In genomic region chr2:81542119-81542518, GRCh38 we compare ENCODE assay signal across 25 cellular contexts.
"Had no signal": no experiment of that assay in that cellular context is flagged by ENCODE, and none has a peak within 500 bp of the region (broad histone marks: within the 10 kb centered on the region; RNA-seq: fewer than 3 reads in every experiment).

No MANE protein-coding gene starts in this region.

- H3K36me3 ChIP-seq: ascending aorta, cardiac muscle cell, Peyer's patch had no signal

- H3K27me3 ChIP-seq: ascending aorta, body of pancreas, cardiac muscle cell, Peyer's patch had no signal

- H3K27ac ChIP-seq: ascending aorta, body of pancreas, cardiac muscle cell, Peyer's patch had no signal

- H3K9me3 ChIP-seq: ascending aorta, body of pancreas, Peyer's patch had no signal

- H3K27ac Mint-ChIP-seq: activated CD8-positive, alpha-beta T cell treated with anti-CD3 and anti-CD28 coated beads, Interleukin-2, amount 10 ng/mL, durations not matched to agents 7 days and 5 days; activated naive CD4-positive, alpha-beta T cell treated with anti-CD3 and anti-CD28 coated beads, Interleukin-2, amount 50 U/mL, for 72 hours; activated naive CD8-positive, alpha-beta T cell treated with anti-CD3 and anti-CD28 coated beads, Interleukin-2, amount 50 U/mL, for 24 hours; activated T-helper 1 cell treated with anti-CD3 and anti-CD28 coated beads, Interleukin-12 subunit alpha, Interleukin-12 subunit beta, Interleukin-2, Interleukin-4 antibody, amounts not matched to agents 30 ng/mL and 10 ng/mL and 1 ng/mL, durations not matched to agents 14 hours and 24 hours and 36 hours; T-helper 1 cell treated with Interleukin-12 subunit alpha and Interleukin-12 subunit beta and Interleukin-4 antibody, amounts not matched to agents 30 μg/mL and 1 μg/mL, for 36 hours had no signal

- H3K4me3 Mint-ChIP-seq: activated CD8-positive, alpha-beta T cell treated with anti-CD3 and anti-CD28 coated beads, Interleukin-2, amount 10 ng/mL, durations not matched to agents 7 days and 5 days; activated naive CD8-positive, alpha-beta T cell treated with anti-CD3 and anti-CD28 coated beads, Interleukin-2, amount 50 U/mL, for 24 hours; activated T-helper 1 cell treated with anti-CD3 and anti-CD28 coated beads, Interleukin-12 subunit alpha, Interleukin-12 subunit beta, Interleukin-2, Interleukin-4 antibody, amounts not matched to agents 30 ng/mL and 10 ng/mL and 1 ng/mL, durations not matched to agents 14 hours and 24 hours and 36 hours; T-helper 1 cell treated with Interleukin-12 subunit alpha and Interleukin-12 subunit beta and Interleukin-4 antibody, amounts not matched to agents 30 μg/mL and 1 μg/mL, for 36 hours had no signal

- H3K4me1 Mint-ChIP-seq: activated naive CD8-positive, alpha-beta T cell treated with anti-CD3 and anti-CD28 coated beads, Interleukin-2, amount 50 U/mL, for 24 hours had no signal

- DNase-seq: activated CD4-positive, alpha-beta T cell treated with anti-CD3 and anti-CD28 coated beads for 48 hours; activated CD4-positive, alpha-beta T cell treated with anti-CD3 and anti-CD28 coated beads, Interleukin-2, amount 50 U/mL, for 4 hours; activated CD8-positive, alpha-beta memory T cell treated with anti-CD3 and anti-CD28 coated beads, Interleukin-2, amount 50 U/mL, for 48 hours; activated CD8-positive, alpha-beta T cell treated with anti-CD3 and anti-CD28 coated beads, Interleukin-2, amount 10 ng/mL, durations not matched to agents 7 days and 5 days; activated effector memory CD4-positive, alpha-beta T cell treated with Interleukin-2 at 50 U/mL for 16 hours; activated naive CD4-positive, alpha-beta T cell; activated naive CD8-positive, alpha-beta T cell treated with anti-CD3 and anti-CD28 coated beads, Interleukin-2, amount 50 U/mL, for 24 hours; activated T-cell treated with anti-CD3 and anti-CD28 coated beads, Interleukin-2, amount 50 U/mL, for 1 hour; amniotic stem cell; body of pancreas; NCI-H1105 treated with DMSO at 0.1 percent for 48 hours; NCI-H1436 treated with DMSO at 0.1 percent for 48 hours; NCI-H1930; NCI-H345; NCI-H524 treated with DMSO at 0.1 percent for 48 hours; NK-92 treated with Interleukin-12 subunit alpha and Interleukin-12 subunit beta, amount 100 ng/mL, for 24 hours; OCI-M1; Peyer's patch; SHP77 treated with DMSO at 0.1 percent for 48 hours had no signal

- H3K4me1 ChIP-seq: ascending aorta, body of pancreas, Peyer's patch had no signal

- H3K4me3 ChIP-seq: ascending aorta, body of pancreas, cardiac muscle cell, Peyer's patch had no signal

- H3K27me3 Mint-ChIP-seq: activated naive CD8-positive, alpha-beta T cell treated with anti-CD3 and anti-CD28 coated beads, Interleukin-2, amount 50 U/mL, for 24 hours had no signal

- ATAC-seq: activated CD4-positive, CD25-positive, alpha-beta regulatory T cell treated with anti-CD3 and anti-CD28 coated beads, Interleukin-2, amount 50 U/mL, for 24 hours; activated CD8-positive, alpha-beta T cell treated with anti-CD3 and anti-CD28 coated beads, Interleukin-2, amount 10 ng/mL, durations not matched to agents 7 days and 5 days; activated naive CD4-positive, alpha-beta T cell treated with anti-CD3 and anti-CD28 coated beads, Interleukin-2, amount 50 U/mL, for 72 hours; activated naive CD8-positive, alpha-beta T cell treated with anti-CD3 and anti-CD28 coated beads, Interleukin-2, amount 50 U/mL, for 24 hours; body of pancreas had no signal

- H3K36me3 Mint-ChIP-seq: activated naive CD4-positive, alpha-beta T cell treated with anti-CD3 and anti-CD28 coated beads, Interleukin-2, amount 50 U/mL, for 72 hours had no signal
